In the genomic region with DNA sequence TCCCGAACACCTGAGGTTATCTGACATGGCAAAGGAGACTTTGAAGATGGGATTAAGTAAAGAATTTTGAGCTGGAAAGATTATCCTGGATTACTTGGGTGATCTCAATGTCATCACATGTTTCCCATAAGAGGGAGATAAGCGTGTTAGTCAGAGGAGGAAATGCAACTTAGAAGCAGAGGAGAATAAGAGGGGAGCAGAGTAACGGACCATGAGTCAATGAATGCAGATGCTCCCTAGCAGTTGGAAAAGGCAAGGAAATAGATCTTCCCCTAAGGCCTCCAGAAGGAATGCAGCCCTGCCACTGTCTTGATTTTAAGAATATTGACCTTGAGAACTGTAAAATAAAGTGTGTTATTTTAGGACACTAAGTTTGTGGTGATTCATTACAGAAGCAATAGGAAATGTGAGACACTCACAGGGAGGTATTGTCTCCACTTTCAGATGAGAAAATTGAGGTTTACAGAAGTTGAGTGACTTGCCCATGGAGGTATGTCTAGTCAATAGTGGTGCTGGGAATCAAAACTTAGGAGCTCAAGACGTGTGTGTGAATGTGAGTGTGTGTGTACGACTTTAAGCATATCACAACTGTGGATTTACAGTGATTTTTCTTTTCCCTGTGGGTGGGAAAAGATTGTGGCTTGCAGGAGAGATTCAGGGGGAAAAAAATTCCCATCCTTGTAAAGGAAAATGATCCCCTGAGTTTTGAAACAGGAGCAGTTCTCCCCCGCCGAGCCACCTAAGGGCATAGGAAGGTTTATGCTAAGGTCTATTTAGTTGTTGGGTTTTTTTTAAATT, we compare ENCODE assay signal across 19 cellular contexts.
"Had no signal": no experiment of that assay in that cellular context is flagged by ENCODE, and none has a peak within 500 bp of the region (broad histone marks: within the 10 kb centered on the region; RNA-seq: fewer than 3 reads in every experiment).

No MANE protein-coding gene starts in this region.

- H3K4me3 ChIP-seq: gastroesophageal sphincter, spleen, transverse colon had no signal

- H3K4me3 Mint-ChIP-seq: activated CD8-positive, alpha-beta memory T cell treated with anti-CD3 and anti-CD28 coated beads, Interleukin-2, amount 10 ng/mL, durations not matched to agents 7 days and 5 days; activated naive CD8-positive, alpha-beta T cell; mesothelial cell of epicardium; stimulated activated naive B cell treated with anti-CD40 and anti-IgM and Interleukin-4, amounts not matched to agents 10 μg/mL and 1 μg/mL and 100 μg/mL, for 72 hours; T-helper 1 cell treated with Interleukin-12 subunit alpha and Interleukin-12 subunit beta and Interleukin-4 antibody, amounts not matched to agents 30 μg/mL and 1 μg/mL, for 36 hours had no signal

- DNase-seq: activated CD4-positive, CD25-positive, alpha-beta regulatory T cell; activated CD8-positive, alpha-beta memory T cell treated with anti-CD3 and anti-CD28 coated beads, Interleukin-2, amount 10 ng/mL, durations not matched to agents 7 days and 5 days; activated gamma-delta T cell; activated T-cell treated with anti-CD3 and anti-CD28 coated beads, Interleukin-2, amount 50 U/mL, for 48 hours; aorta; cortex of kidney; effector CD8-positive, alpha-beta T cell; kidney; right cardiac atrium; spleen; stimulated activated CD4-positive, alpha-beta T cell treated with anti-CD3 and anti-CD28 coated beads, Interleukin-1b, Interleukin-23, amount 100 ng/mL, for 48 hours; stimulated activated naive B cell treated with anti-CD40 and anti-IgM and Interleukin-4, amounts not matched to agents 10 μg/mL and 1 μg/mL and 100 μg/mL, for 72 hours; substantia nigra; transverse colon had no signal

- H3K36me3 ChIP-seq: gastroesophageal sphincter, spleen, transverse colon had no signal

- H3K9me3 ChIP-seq: gastroesophageal sphincter, spleen, transverse colon had no signal

- H3K4me1 Mint-ChIP-seq: activated CD8-positive, alpha-beta memory T cell treated with anti-CD3 and anti-CD28 coated beads, Interleukin-2, amount 10 ng/mL, durations not matched to agents 7 days and 5 days; stimulated activated naive B cell treated with anti-CD40 and anti-IgM and Interleukin-4, amounts not matched to agents 10 μg/mL and 1 μg/mL and 100 μg/mL, for 72 hours had no signal

- H3K9me3 Mint-ChIP-seq: mesothelial cell of epicardium; stimulated activated naive B cell treated with anti-CD40 and anti-IgM and Interleukin-4, amounts not matched to agents 10 μg/mL and 1 μg/mL and 100 μg/mL, for 72 hours; T-helper 1 cell treated with Interleukin-12 subunit alpha and Interleukin-12 subunit beta and Interleukin-4 antibody, amounts not matched to agents 30 μg/mL and 1 μg/mL, for 36 hours had no signal

- H3K4me1 ChIP-seq: gastroesophageal sphincter, spleen, transverse colon had no signal

- H3K36me3 Mint-ChIP-seq: activated CD8-positive, alpha-beta memory T cell treated with anti-CD3 and anti-CD28 coated beads, Interleukin-2, amount 10 ng/mL, durations not matched to agents 7 days and 5 days; activated naive CD8-positive, alpha-beta T cell; mesothelial cell of epicardium; stimulated activated naive B cell treated with anti-CD40 and anti-IgM and Interleukin-4, amounts not matched to agents 10 μg/mL and 1 μg/mL and 100 μg/mL, for 72 hours had no signal

- H3K27ac Mint-ChIP-seq: activated CD8-positive, alpha-beta memory T cell treated with anti-CD3 and anti-CD28 coated beads, Interleukin-2, amount 10 ng/mL, durations not matched to agents 7 days and 5 days; activated naive CD8-positive, alpha-beta T cell; mesothelial cell of epicardium; stimulated activated naive B cell treated with anti-CD40 and anti-IgM and Interleukin-4, amounts not matched to agents 10 μg/mL and 1 μg/mL and 100 μg/mL, for 72 hours; T-helper 1 cell treated with Interleukin-12 subunit alpha and Interleukin-12 subunit beta and Interleukin-4 antibody, amounts not matched to agents 30 μg/mL and 1 μg/mL, for 36 hours had no signal

- H3K27ac ChIP-seq: gastroesophageal sphincter, spleen, transverse colon had no signal

- H3K27me3 Mint-ChIP-seq: activated CD8-positive, alpha-beta memory T cell treated with anti-CD3 and anti-CD28 coated beads, Interleukin-2, amount 10 ng/mL, durations not matched to agents 7 days and 5 days; stimulated activated naive B cell treated with anti-CD40 and anti-IgM and Interleukin-4, amounts not matched to agents 10 μg/mL and 1 μg/mL and 100 μg/mL, for 72 hours had no signal

- ATAC-seq: activated CD8-positive, alpha-beta memory T cell treated with anti-CD3 and anti-CD28 coated beads, Interleukin-2, amount 10 ng/mL, durations not matched to agents 7 days and 5 days; gastroesophageal sphincter; right cardiac atrium; SK-N-SH treated with all-trans-retinoic acid at 6 μM for 48 hours; stimulated activated naive B cell treated with anti-CD40 and anti-IgM and Interleukin-4, amounts not matched to agents 10 μg/mL and 1 μg/mL and 100 μg/mL, for 72 hours had no signal
